In the genomic region with DNA sequence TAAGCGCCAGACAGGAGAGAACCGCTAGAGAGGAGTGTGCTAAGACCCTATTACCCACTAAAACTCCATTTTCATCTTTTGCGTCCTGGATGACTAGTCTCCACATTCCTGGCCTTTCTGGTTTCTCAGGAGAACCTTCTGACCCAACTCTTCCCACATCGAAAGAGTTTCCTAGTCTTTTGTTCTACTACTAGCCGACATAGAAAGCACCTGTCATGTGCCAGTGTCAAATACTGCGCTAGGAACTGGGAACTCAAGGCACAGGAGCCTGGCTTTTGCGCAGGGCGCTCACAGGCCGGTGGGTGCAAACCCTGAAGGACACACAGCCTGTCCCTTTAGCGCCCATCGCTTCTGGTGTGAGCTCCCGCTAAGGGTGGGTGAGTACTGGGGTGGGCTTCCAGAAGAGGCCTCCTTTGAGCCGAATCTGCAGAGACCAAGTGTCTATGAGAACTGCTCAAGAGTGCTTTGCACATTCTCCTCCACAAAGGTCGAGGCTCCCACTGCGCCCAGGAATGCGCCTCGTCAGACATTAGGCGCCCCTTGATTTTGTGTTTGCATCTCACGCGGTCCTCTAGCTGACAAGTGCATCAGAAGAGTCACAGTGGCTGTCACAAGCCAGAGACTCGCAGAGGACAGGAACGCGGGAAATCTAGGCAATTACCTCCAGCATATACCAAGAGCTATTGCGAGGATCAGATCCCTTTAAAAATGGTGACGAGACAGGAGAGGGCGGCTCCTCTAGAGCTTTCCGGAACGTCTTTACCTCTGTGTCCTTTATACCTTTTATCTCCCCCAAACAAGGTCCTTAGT, we compare ENCODE assay signal across 1 cellular context.
TF ChIP-seq lines count a peak whose summit lies in the region.

No MANE protein-coding gene starts in this region.

TF ChIP-seq in HepG2, 621 proteins besides CTCF, POLR2A, EP300 and RAD21 (continued from another document and continues in another):
- TF ChIP-seq, protein P1, sequence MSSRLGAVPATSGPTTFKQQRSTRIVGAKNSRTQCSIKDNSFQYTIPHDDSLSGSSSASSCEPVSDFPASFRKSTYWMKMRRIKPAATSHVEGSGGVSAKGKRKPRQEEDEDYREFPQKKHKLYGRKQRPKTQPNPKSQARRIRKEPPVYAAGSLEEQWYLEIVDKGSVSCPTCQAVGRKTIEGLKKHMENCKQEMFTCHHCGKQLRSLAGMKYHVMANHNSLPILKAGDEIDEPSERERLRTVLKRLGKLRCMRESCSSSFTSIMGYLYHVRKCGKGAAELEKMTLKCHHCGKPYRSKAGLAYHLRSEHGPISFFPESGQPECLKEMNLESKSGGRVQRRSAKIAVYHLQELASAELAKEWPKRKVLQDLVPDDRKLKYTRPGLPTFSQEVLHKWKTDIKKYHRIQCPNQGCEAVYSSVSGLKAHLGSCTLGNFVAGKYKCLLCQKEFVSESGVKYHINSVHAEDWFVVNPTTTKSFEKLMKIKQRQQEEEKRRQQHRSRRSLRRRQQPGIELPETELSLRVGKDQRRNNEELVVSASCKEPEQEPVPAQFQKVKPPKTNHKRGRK (CRISPR knock-in tag; IDR thresholded peaks at IDR 0.05): no peak
- no peak for TF ChIP-seq NFIB (CRISPR knock-in tag; IDR thresholded peaks at IDR 0.05; ENCODE audit: borderline replicate concordance)
- 0 out of 2 replicates have a peak, but pooled peaks have one; percentile 2 for TF ChIP-seq ZNF850 (CRISPR knock-in tag; conservative IDR thresholded peaks at IDR 0.05)
- no peak for TF ChIP-seq ZSCAN31 (CRISPR knock-in tag; IDR thresholded peaks at IDR 0.05; ENCODE audit: low read depth)
- TF ChIP-seq NFE2 (CRISPR knock-in tag; IDR thresholded peaks at IDR 0.05): no peak
- TF ChIP-seq, protein P2, sequence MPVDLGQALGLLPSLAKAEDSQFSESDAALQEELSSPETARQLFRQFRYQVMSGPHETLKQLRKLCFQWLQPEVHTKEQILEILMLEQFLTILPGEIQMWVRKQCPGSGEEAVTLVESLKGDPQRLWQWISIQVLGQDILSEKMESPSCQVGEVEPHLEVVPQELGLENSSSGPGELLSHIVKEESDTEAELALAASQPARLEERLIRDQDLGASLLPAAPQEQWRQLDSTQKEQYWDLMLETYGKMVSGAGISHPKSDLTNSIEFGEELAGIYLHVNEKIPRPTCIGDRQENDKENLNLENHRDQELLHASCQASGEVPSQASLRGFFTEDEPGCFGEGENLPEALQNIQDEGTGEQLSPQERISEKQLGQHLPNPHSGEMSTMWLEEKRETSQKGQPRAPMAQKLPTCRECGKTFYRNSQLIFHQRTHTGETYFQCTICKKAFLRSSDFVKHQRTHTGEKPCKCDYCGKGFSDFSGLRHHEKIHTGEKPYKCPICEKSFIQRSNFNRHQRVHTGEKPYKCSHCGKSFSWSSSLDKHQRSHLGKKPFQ (CRISPR knock-in tag; IDR thresholded peaks at IDR 0.05; ENCODE audit: insufficient replicate concordance): peak; percentile 54
- TF ChIP-seq SALL2 (CRISPR knock-in tag; IDR thresholded peaks at IDR 0.05): no peak
- TF ChIP-seq, protein P3, sequence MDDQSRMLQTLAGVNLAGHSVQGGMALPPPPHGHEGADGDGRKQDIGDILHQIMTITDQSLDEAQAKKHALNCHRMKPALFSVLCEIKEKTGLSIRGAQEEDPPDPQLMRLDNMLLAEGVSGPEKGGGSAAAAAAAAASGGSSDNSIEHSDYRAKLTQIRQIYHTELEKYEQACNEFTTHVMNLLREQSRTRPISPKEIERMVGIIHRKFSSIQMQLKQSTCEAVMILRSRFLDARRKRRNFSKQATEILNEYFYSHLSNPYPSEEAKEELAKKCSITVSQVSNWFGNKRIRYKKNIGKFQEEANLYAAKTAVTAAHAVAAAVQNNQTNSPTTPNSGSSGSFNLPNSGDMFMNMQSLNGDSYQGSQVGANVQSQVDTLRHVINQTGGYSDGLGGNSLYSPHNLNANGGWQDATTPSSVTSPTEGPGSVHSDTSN (CRISPR knock-in tag; IDR thresholded peaks at IDR 0.05; ENCODE audit: borderline replicate concordance): no peak
- TF ChIP-seq ZNF678 (CRISPR knock-in tag; IDR thresholded peaks at IDR 0.05): no peak
- no peak for TF ChIP-seq RFX5 (IDR thresholded peaks at IDR 0.05; ENCODE audit: low read depth, low read length)
- no peak for TF ChIP-seq TEAD2 (CRISPR knock-in tag; IDR thresholded peaks at IDR 0.05)
- no peak for TF ChIP-seq SCMH1 (CRISPR knock-in tag; IDR thresholded peaks at IDR 0.05; ENCODE audit: borderline replicate concordance)
- TF ChIP-seq ZNF350 (CRISPR knock-in tag; IDR thresholded peaks at IDR 0.05; ENCODE audit: borderline replicate concordance, low read depth): no peak
- TF ChIP-seq AGO1 (IDR thresholded peaks at IDR 0.05; ENCODE audit: low read depth, low read length, poor library complexity, severe bottlenecking): no peak
- TF ChIP-seq, protein P4, sequence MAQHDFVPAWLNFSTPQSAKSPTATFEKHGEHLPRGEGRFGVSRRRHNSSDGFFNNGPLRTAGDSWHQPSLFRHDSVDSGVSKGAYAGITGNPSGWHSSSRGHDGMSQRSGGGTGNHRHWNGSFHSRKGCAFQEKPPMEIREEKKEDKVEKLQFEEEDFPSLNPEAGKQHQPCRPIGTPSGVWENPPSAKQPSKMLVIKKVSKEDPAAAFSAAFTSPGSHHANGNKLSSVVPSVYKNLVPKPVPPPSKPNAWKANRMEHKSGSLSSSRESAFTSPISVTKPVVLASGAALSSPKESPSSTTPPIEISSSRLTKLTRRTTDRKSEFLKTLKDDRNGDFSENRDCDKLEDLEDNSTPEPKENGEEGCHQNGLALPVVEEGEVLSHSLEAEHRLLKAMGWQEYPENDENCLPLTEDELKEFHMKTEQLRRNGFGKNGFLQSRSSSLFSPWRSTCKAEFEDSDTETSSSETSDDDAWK (CRISPR knock-in tag; IDR thresholded peaks at IDR 0.05): no peak
- TF ChIP-seq IRF2 (CRISPR knock-in tag; IDR thresholded peaks at IDR 0.05): no peak
- no peak for TF ChIP-seq ZNF782 (CRISPR knock-in tag; IDR thresholded peaks at IDR 0.05; ENCODE audit: borderline replicate concordance)
- TF ChIP-seq ZNF75D (CRISPR knock-in tag; IDR thresholded peaks at IDR 0.05; ENCODE audit: borderline replicate concordance): no peak
- no peak for TF ChIP-seq KMT2B (CRISPR knock-in tag; IDR thresholded peaks at IDR 0.05)
- TF ChIP-seq ZNF556 (CRISPR knock-in tag; IDR thresholded peaks at IDR 0.05; ENCODE audit: borderline replicate concordance): no peak
- TF ChIP-seq, protein P5, sequence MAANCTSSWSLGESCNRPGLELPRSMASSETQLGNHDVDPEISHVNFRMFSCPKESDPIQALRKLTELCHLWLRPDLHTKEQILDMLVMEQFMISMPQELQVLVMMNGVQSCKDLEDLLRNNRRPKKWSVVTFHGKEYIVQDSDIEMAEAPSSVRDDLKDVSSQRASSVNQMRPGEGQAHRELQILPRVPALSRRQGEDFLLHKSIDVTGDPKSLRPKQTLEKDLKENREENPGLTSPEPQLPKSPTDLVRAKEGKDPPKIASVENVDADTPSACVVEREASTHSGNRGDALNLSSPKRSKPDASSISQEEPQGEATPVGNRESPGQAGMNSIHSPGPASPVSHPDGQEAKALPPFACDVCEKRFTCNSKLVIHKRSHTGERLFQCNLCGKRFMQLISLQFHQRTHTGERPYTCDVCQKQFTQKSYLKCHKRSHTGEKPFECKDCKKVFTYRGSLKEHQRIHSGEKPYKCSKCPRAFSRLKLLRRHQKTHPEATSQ (CRISPR knock-in tag; IDR thresholded peaks at IDR 0.05; ENCODE audit: borderline replicate concordance): no peak
- no peak for TF ChIP-seq KLF12 (CRISPR knock-in tag; IDR thresholded peaks at IDR 0.05; ENCODE audit: borderline replicate concordance)
- TF ChIP-seq, protein P6, sequence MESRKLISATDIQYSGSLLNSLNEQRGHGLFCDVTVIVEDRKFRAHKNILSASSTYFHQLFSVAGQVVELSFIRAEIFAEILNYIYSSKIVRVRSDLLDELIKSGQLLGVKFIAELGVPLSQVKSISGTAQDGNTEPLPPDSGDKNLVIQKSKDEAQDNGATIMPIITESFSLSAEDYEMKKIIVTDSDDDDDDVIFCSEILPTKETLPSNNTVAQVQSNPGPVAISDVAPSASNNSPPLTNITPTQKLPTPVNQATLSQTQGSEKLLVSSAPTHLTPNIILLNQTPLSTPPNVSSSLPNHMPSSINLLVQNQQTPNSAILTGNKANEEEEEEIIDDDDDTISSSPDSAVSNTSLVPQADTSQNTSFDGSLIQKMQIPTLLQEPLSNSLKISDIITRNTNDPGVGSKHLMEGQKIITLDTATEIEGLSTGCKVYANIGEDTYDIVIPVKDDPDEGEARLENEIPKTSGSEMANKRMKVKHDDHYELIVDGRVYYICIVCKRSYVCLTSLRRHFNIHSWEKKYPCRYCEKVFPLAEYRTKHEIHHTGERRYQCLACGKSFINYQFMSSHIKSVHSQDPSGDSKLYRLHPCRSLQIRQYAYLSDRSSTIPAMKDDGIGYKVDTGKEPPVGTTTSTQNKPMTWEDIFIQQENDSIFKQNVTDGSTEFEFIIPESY (CRISPR knock-in tag; IDR thresholded peaks at IDR 0.05): no peak
- TF ChIP-seq, protein P7, sequence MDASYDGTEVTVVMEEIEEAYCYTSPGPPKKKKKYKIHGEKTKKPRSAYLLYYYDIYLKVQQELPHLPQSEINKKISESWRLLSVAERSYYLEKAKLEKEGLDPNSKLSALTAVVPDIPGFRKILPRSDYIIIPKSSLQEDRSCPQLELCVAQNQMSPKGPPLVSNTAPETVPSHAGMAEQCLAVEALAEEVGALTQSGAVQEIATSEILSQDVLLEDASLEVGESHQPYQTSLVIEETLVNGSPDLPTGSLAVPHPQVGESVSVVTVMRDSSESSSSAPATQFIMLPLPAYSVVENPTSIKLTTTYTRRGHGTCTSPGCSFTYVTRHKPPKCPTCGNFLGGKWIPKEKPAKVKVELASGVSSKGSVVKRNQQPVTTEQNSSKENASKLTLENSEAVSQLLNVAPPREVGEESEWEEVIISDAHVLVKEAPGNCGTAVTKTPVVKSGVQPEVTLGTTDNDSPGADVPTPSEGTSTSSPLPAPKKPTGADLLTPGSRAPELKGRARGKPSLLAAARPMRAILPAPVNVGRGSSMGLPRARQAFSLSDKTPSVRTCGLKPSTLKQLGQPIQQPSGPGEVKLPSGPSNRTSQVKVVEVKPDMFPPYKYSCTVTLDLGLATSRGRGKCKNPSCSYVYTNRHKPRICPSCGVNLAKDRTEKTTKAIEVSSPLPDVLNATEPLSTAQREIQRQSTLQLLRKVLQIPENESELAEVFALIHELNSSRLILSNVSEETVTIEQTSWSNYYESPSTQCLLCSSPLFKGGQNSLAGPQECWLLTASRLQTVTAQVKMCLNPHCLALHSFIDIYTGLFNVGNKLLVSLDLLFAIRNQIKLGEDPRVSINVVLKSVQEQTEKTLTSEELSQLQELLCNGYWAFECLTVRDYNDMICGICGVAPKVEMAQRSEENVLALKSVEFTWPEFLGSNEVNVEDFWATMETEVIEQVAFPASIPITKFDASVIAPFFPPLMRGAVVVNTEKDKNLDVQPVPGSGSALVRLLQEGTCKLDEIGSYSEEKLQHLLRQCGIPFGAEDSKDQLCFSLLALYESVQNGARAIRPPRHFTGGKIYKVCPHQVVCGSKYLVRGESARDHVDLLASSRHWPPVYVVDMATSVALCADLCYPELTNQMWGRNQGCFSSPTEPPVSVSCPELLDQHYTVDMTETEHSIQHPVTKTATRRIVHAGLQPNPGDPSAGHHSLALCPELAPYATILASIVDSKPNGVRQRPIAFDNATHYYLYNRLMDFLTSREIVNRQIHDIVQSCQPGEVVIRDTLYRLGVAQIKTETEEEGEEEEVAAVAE (CRISPR knock-in tag; IDR thresholded peaks at IDR 0.05; ENCODE audit: borderline replicate concordance): no peak
- TF ChIP-seq, protein P8, sequence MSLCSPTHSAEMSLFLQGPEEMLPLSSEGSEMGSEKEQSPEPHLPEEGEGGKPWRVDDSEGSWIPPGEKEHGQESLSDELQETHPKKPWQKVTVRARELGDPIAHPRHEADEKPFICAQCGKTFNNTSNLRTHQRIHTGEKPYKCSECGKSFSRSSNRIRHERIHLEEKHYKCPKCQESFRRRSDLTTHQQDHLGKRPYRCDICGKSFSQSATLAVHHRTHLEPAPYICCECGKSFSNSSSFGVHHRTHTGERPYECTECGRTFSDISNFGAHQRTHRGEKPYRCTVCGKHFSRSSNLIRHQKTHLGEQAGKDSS (CRISPR knock-in tag; IDR thresholded peaks at IDR 0.05; ENCODE audit: borderline replicate concordance, low read depth): no peak
- TF ChIP-seq, protein P9, sequence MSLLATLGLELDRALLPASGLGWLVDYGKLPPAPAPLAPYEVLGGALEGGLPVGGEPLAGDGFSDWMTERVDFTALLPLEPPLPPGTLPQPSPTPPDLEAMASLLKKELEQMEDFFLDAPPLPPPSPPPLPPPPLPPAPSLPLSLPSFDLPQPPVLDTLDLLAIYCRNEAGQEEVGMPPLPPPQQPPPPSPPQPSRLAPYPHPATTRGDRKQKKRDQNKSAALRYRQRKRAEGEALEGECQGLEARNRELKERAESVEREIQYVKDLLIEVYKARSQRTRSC (CRISPR knock-in tag; IDR thresholded peaks at IDR 0.05; ENCODE audit: low read depth): no peak
- TF ChIP-seq, protein P10, sequence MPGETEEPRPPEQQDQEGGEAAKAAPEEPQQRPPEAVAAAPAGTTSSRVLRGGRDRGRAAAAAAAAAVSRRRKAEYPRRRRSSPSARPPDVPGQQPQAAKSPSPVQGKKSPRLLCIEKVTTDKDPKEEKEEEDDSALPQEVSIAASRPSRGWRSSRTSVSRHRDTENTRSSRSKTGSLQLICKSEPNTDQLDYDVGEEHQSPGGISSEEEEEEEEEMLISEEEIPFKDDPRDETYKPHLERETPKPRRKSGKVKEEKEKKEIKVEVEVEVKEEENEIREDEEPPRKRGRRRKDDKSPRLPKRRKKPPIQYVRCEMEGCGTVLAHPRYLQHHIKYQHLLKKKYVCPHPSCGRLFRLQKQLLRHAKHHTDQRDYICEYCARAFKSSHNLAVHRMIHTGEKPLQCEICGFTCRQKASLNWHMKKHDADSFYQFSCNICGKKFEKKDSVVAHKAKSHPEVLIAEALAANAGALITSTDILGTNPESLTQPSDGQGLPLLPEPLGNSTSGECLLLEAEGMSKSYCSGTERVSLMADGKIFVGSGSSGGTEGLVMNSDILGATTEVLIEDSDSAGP (CRISPR knock-in tag; IDR thresholded peaks at IDR 0.05; ENCODE audit: borderline replicate concordance): peak; percentile 89
- TF ChIP-seq PHF8 (CRISPR knock-in tag; IDR thresholded peaks at IDR 0.05): no peak
- TF ChIP-seq NFKBIZ (CRISPR knock-in tag; IDR thresholded peaks at IDR 0.05): no peak
- no peak for TF ChIP-seq GATAD1 (CRISPR knock-in tag; IDR thresholded peaks at IDR 0.05)
- no peak for TF ChIP-seq FLYWCH1 (CRISPR knock-in tag; IDR thresholded peaks at IDR 0.05)
- 0 out of 2 replicates have a peak, but pooled peaks have one; percentile 1 for TF ChIP-seq KDM5A (IDR thresholded peaks at IDR 0.05; ENCODE audit: borderline replicate concordance, low read length)
- TF ChIP-seq ZNF674 (CRISPR knock-in tag; IDR thresholded peaks at IDR 0.05; ENCODE audit: low read depth): no peak
- TF ChIP-seq ZSCAN20 (CRISPR knock-in tag; IDR thresholded peaks at IDR 0.05; ENCODE audit: borderline replicate concordance): no peak
